In the genomic region with DNA sequence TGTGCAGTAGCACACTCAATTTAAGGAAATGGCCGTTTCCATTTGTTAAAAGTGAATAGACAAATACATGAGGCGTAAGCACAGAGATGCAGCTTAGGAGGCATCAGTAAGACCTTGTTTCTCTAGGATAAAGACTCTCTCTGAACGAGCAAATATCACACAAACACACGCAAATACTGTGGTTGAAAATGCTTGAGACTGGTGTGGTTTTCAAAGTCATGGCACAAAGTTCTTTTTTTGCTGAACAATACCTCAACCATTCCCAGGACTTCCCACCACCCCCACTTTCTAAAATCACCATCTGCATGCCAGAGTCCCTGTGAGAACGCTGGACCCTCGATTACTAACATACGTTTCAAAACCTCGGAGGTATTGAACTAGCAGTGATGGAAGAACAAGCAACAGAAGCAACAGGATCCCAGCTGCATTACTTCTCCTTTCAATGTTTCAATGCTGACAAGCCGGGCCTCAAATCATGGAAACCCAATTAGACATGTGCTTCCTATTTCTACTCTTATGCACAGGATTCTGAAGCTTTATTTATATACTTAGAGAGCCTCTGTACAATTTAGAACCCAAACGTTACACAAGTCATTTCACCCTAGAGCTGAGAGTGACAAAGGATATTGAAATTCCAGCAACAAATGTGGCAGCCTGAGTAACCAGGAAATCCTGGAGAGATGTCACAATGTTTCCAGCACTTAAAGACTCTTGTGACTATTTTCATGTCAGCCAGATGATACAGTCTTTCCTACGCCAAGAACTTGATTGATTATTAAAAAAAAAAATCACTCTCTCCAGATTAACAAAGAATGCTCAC, we compare ENCODE assay signal across 10 cellular contexts.
DNase-seq lines count a peak whose midpoint lies in the region; ATAC-seq and TF ChIP-seq lines count a peak whose summit lies in the region.
"Had no signal": no experiment of that assay in that cellular context is flagged by ENCODE, and none has a peak within 500 bp of the region (broad histone marks: within the 10 kb centered on the region; RNA-seq: fewer than 3 reads in every experiment).

No MANE protein-coding gene starts in this region.

- no peaks in the 10 kb centered on the region for H3K9me3 Mint-ChIP-seq in progenitor cell of endocrine pancreas (ENCODE audit: low read depth)

- H3K27me3 Mint-ChIP-seq in progenitor cell of endocrine pancreas = no peaks in the 10 kb centered on the region

- TF ChIP-seq CTCF in fibroblast of mammary gland (conservative IDR thresholded peaks at IDR 0.05; ENCODE audit: control insufficient read depth, insufficient read depth, low read depth, low read length) (no peak), progenitor cell of endocrine pancreas (IDR thresholded peaks at IDR 0.05; ENCODE audit: unreplicated experiment) (no peak)

- H3K4me3 ChIP-seq in fibroblast of mammary gland (ENCODE audit: control insufficient read depth, low read depth, low read length) = no peak overlapping the region

- DNase-seq in Daoy (ENCODE audit: low read depth) = peak; percentile 35
- DNase-seq in RPMI7951 (ENCODE audit: low read depth) = peak; percentile 51
- DNase-seq in fibroblast of mammary gland (ENCODE audit: low read depth) = peak; percentile 76
- no peak for DNase-seq in progenitor cell of endocrine pancreas (ENCODE audit: low spot score, unreplicated experiment)
- DNase-seq in activated naive CD4-positive, alpha-beta T cell (lab: John Stamatoyannopoulos, UW) = no peak
- no peak for DNase-seq in cortex of kidney (lab: John Stamatoyannopoulos, UW)
- DNase-seq: NCI-H345, occipital lobe had no signal

- H3K36me3 Mint-ChIP-seq in progenitor cell of endocrine pancreas (ENCODE audit: insufficient read depth) = peaks cover 6% of the 10 kb centered on the region

- ATAC-seq in GM18907 (IDR thresholded peaks at IDR 0.05; ENCODE audit: unreplicated experiment) = no peak
- ATAC-seq in HG03175 (IDR thresholded peaks at IDR 0.05; ENCODE audit: unreplicated experiment) = no peak

- H3K4me1 Mint-ChIP-seq in progenitor cell of endocrine pancreas (ENCODE audit: low read depth) = peaks cover 19% of the 10 kb centered on the region

- H3K27ac Mint-ChIP-seq in progenitor cell of endocrine pancreas = peak overlapping the region; percentile 60

- no peak overlapping the region for H3K4me3 Mint-ChIP-seq in progenitor cell of endocrine pancreas (ENCODE audit: low read depth)

Comparison
In these comparisons a context has a peak if more than half of its experiments do, and no peak if none do; other contexts are left out.
1. DNase-seq: peak in Daoy (single experiment), RPMI7951 (single experiment) and fibroblast of mammary gland (single experiment); none in progenitor cell of endocrine pancreas (single experiment), activated naive CD4-positive, alpha-beta T cell (0 of 4) and cortex of kidney (single experiment).